Comparison of ENCODE assay signal across 8 cellular contexts in the genomic region with DNA sequence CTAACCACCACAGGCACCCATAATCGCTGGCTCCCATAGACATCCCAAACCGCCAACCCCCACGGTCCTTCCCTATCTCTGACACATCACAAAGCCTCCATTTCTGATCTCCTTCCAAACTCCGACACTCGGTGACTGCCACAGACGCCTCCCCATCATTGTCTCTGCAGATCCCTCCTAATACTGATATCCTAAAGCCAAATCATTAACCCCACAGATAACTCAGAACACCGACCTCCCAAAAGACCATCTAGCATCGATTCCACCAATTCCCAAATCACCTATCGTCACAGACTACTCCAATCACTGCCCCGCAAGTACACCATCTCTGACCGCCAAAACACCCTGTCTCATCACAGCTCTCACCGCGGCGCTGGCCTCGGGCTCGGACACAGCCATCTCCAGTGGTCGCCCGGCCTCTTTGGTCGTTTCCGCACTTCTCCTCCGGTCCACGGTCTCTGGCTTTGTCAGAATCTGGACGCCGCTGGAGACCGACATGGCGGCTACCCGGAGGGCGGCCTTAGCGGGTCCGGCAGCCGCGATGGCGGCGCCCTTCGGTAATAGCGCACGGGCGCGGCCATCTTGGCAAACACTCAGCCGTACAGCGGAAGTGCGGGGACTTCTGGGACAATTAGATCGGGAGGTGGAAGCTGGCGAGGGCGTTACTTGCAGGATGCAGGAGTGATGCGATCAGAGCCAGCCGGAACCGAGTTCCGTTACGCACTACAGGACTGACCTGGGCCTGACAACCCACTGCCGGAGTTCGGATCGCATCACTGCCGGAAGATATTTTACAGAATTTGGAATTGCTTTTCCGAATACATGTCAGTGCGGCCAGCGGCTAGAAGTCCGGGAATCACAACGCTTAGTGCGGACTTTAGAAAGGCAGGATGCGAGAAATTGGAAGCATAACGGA. TPM values are rescaled to one million over a fixed set of nuclear protein-coding genes. Genes with fewer than 3 reads are reported as not detected.
DNase-seq lines count a peak whose midpoint lies in the region; ATAC-seq, FAIRE-seq and TF ChIP-seq lines count a peak whose summit lies in the region.

TSS of gene ZFP37 (minus strand) at position 534 of the 916 bp plus-strand sequence. CDS start at position 498, 36 bp downstream.

- intact Hi-C loops in left colon (cut with DNase I, micrococcal nuclease) = no loop called here

- DNase-seq in GM12891 (ENCODE audit: insufficient read length, low spot score) = peak; percentile 64
- peak; percentile 94 for DNase-seq in NCI-H2196 (lab: John Stamatoyannopoulos, UW; ENCODE audit: unreplicated experiment)
- DNase-seq in activated CD4-positive, alpha-beta T cell treated with anti-CD3 and anti-CD28 coated beads, Interleukin-2, amount 50 U/mL, for 1 hour = peak; percentile 64
- DNase-seq in dermis blood vessel endothelial cell = peak; percentile 97
- DNase-seq in left colon = peak; percentile 84 to 91
- peak; percentile 42 to 47 for DNase-seq in stimulated activated CD4-positive, alpha-beta T cell treated with anti-CD3 and anti-CD28 coated beads, Interleukin-1b, Interleukin-23, amount 100 ng/mL, for 1 hour (ENCODE audit: low read depth in 2 of 2)

- peak; percentile 98 for FAIRE-seq in GM12891 (lab: Jason Lieb, UNC)

- ATAC-seq in HG02943 (IDR thresholded peaks at IDR 0.05; ENCODE audit: low read depth, unreplicated experiment) (peak; percentile 73), left colon (peak; percentile 100), HG03342 (IDR thresholded peaks at IDR 0.05; ENCODE audit: unreplicated experiment) (no peak)

- peak; percentile 36; the same call in 1 of the 2 replicates for TF ChIP-seq POLR2A in GM12891 (IDR thresholded peaks at IDR 0.05; ENCODE audit: low read depth, low read length)

TF ChIP-seq in GM12891, 5 proteins besides CTCF, POLR2A, EP300 and RAD21:
- TF ChIP-seq SPI1 (IDR thresholded peaks at IDR 0.05; ENCODE audit: low read depth, low read length) (peak; percentile 51), PAX5 (IDR thresholded peaks at IDR 0.05; ENCODE audit: insufficient read depth, low read length, severe bottlenecking) (no peak)

RNA-seq across cellular contexts. Expression of gene ZFP37, which starts in this region (rescaled TPM):
- 0.71 TPM for polyA plus RNA-seq in GM12891 (2012; ENCODE audit: low read depth, missing spikeins)
- total RNA-seq in dermis blood vessel endothelial cell = 1.7 and 2.0 TPM in 2 replicates
- total RNA-seq in left colon = under 1 TPM; 0.52 to 0.67 TPM

Comparison
In these comparisons a context has a peak if more than half of its experiments do, and no peak if none do; other contexts are left out.
1. Peak in DNase-seq and ATAC-seq in left colon; RNA of the gene not detected or under 1 TPM.
2. DNase-seq: peak in every context shown above with its lines; median percentile 97 in dermis blood vessel endothelial cell; 94 in NCI-H2196; 88 in left colon; 64 in GM12891; 64 in activated CD4-positive, alpha-beta T cell treated with anti-CD3 and anti-CD28 coated beads, Interleukin-2, amount 50 U/mL, for 1 hour; 44 in stimulated activated CD4-positive, alpha-beta T cell treated with anti-CD3 and anti-CD28 coated beads, Interleukin-1b, Interleukin-23, amount 100 ng/mL, for 1 hour.